Comparison of ENCODE assay signal across 9 cellular contexts in the genomic region with DNA sequence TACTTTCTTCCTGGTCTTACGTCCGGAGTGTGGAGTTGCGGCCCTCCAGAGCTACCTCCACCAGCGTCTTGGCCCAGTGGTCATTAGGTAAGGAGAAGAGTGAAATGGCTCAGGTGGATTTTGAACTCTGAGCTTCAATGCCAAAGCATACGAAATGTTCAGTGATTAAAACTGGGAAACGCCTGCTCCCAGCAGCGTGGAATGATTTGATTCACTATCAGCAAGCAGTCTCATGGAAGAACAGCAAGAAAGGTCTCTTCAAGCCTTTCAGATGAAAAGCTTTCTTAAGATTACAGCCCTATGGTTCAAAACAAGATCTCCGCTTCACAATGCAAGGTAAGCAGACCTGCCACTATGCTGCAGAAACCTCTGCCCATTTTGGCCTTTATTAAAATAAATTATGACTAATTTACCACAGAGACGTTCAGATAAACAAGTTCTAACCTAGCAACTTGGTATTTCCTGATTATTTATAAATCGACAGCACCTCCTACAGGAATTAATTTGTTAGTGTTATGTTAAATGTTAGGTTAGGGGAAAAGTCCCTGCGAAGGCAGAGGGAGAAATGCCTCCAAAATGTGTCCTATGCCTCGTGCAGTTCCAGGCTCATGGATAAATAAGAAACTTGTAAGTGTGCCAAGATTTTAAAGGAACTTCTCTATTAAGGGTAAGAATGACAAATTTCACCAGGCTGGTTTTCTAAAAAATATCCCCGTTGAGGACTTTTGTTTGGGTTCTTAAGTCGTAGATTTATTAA. TPM values are rescaled to one million over a fixed set of nuclear protein-coding genes. Genes with fewer than 3 reads are reported as not detected.
DNase-seq lines count a peak whose midpoint lies in the region; ATAC-seq and TF ChIP-seq lines count a peak whose summit lies in the region.
"Had no signal": no experiment of that assay in that cellular context is flagged by ENCODE, and none has a peak within 500 bp of the region (broad histone marks: within the 10 kb centered on the region; RNA-seq: fewer than 3 reads in every experiment).

No MANE protein-coding gene starts in this region.

- peak; percentile 74 for TF ChIP-seq CTCF in RWPE2 (IDR thresholded peaks at IDR 0.05; ENCODE audit: poor library complexity, severe bottlenecking)

- H3K27me3 Mint-ChIP-seq in activated CD4-positive, alpha-beta memory T cell treated with anti-CD3 and anti-CD28 coated beads for 36 hours = peaks cover 41% of the 10 kb centered on the region

- peak; percentile 49; the same call in 2 of the 3 replicates for ATAC-seq in RWPE2 (ENCODE audit: low read depth)
- no peak for ATAC-seq in HG03097 (IDR thresholded peaks at IDR 0.05; ENCODE audit: low FRiP score, unreplicated experiment)
- ATAC-seq in HG02884 (IDR thresholded peaks at IDR 0.05; ENCODE audit: unreplicated experiment) = no peak

- no peaks in the 10 kb centered on the region for H3K9me3 Mint-ChIP-seq in activated CD4-positive, alpha-beta memory T cell treated with anti-CD3 and anti-CD28 coated beads for 36 hours

- intact Hi-C loops in activated CD4-positive, alpha-beta memory T cell treated with anti-CD3 and anti-CD28 coated beads for 36 hours (cut with micrococcal nuclease) = loop anchor here (2.0 to 10.0 kb wide), 9 partner anchors 14 to 1318 kb away; partner anchors contain the start of gene OLA1

- DNase-seq in COR-L47 (lab: John Stamatoyannopoulos, UW) = peak; percentile 40
- DNase-seq in RWPE2 (ENCODE audit: low spot score) = no peak
- no peak for DNase-seq in mesenteric fat pad (ENCODE audit: low spot score)
- DNase-seq in activated CD4-positive, alpha-beta memory T cell treated with anti-CD3 and anti-CD28 coated beads for 36 hours = no peak

- H3K4me1 ChIP-seq in HUES6 (ENCODE audit: control insufficient read depth, insufficient read depth, low read length) (peaks cover 41% of the 10 kb centered on the region), RWPE2 (ENCODE audit: insufficient read depth, poor library complexity, severe bottlenecking) (peaks cover 7% of the 10 kb centered on the region), iPS-20b (ENCODE audit: insufficient read depth, low read length) (peaks cover 16% of the 10 kb centered on the region; the same call in 1 of the 2 replicates)

- POLR2A ChIA-PET in activated CD4-positive, alpha-beta memory T cell treated with anti-CD3 and anti-CD28 coated beads for 36 hours (lab: Charles Lee) = interaction anchor here (1.4 kb wide), 1 partner anchor 11 kb away, joined by 3 read pairs; no protein-coding TSS in a partner anchor

- H3K36me3 ChIP-seq in HUES6 (ENCODE audit: control insufficient read depth, insufficient read depth, low read length) (peaks cover 4% of the 10 kb centered on the region; the same call in 1 of the 2 replicates), RWPE2 (ENCODE audit: low read depth) (peaks cover 11% of the 10 kb centered on the region), iPS-20b (ENCODE audit: insufficient read depth, low read depth, low read length) (peaks cover 10% of the 10 kb centered on the region; the same call in 1 of the 2 replicates)

- no peak overlapping the region for H3K4me3 Mint-ChIP-seq in activated CD4-positive, alpha-beta memory T cell treated with anti-CD3 and anti-CD28 coated beads for 36 hours

- peaks cover 30% of the 10 kb centered on the region for H3K4me1 Mint-ChIP-seq in activated CD4-positive, alpha-beta memory T cell treated with anti-CD3 and anti-CD28 coated beads for 36 hours (ENCODE audit: low read depth)

- H3K27ac Mint-ChIP-seq in activated CD4-positive, alpha-beta memory T cell treated with anti-CD3 and anti-CD28 coated beads for 36 hours = no peak overlapping the region

- CTCF ChIA-PET in activated CD4-positive, alpha-beta memory T cell treated with anti-CD3 and anti-CD28 coated beads for 36 hours (lab: Charles Lee) = interaction anchor here (0.7 to 2.1 kb wide), 8 partner anchors 8 to 1317 kb away, joined by 3 to 11 read pairs (median 4); no protein-coding TSS in a partner anchor

- H3K9ac ChIP-seq in HUES6 (ENCODE audit: low read length) = no peak overlapping the region
- H3K9ac ChIP-seq in iPS-20b (ENCODE audit: low read depth, low read length) = no peak overlapping the region

- H3K36me3 Mint-ChIP-seq in activated CD4-positive, alpha-beta memory T cell treated with anti-CD3 and anti-CD28 coated beads for 36 hours = peaks cover 10% of the 10 kb centered on the region

- H3K27ac ChIP-seq in HUES6 (ENCODE audit: low read depth, low read length) (no peak overlapping the region), RWPE2 (ENCODE audit: poor library complexity, severe bottlenecking) (no peak overlapping the region), iPS-20b (ENCODE audit: low read length) (no peak overlapping the region)

- H3K9me3 ChIP-seq in HUES6 (ENCODE audit: control insufficient read depth, insufficient read depth, low read depth, low read length) (no peaks in the 10 kb centered on the region), RWPE2 (ENCODE audit: severe bottlenecking) (no peaks in the 10 kb centered on the region), iPS-20b (ENCODE audit: insufficient read depth, low read depth, low read length) (no peaks in the 10 kb centered on the region)

- H3K4me3 ChIP-seq in HUES6 (ENCODE audit: low read depth, low read length) = peak overlapping the region; percentile 67
- no peak overlapping the region for H3K4me3 ChIP-seq in RWPE2 (ENCODE audit: severe bottlenecking)
- H3K4me3 ChIP-seq in iPS-20b (ENCODE audit: low read length) = peak overlapping the region; percentile 62; the same call in 1 of the 2 replicates

- H3K27me3 ChIP-seq in HUES6 (ENCODE audit: control insufficient read depth, insufficient read depth, low read length) (peaks cover 63% of the 10 kb centered on the region), RWPE2 (ENCODE audit: insufficient read depth, poor library complexity, severe bottlenecking) (peaks cover 44% of the 10 kb centered on the region), iPS-20b (ENCODE audit: insufficient read depth, low read length) (peaks cover 63% of the 10 kb centered on the region)

RNA-seq across cellular contexts. Expression of gene SP9, which starts 10.1 kb away (rescaled TPM):
- total RNA-seq in mesenteric fat pad = not detected
- total RNA-seq in activated CD4-positive, alpha-beta memory T cell treated with anti-CD3 and anti-CD28 coated beads for 36 hours = not detected
- total RNA-seq: kidney epithelial cell had no signal

RNA-seq across cellular contexts. Expression of gene SCRN3, which starts 50.6 kb away (rescaled TPM):
- total RNA-seq in mesenteric fat pad = 19.8 TPM
- total RNA-seq in activated CD4-positive, alpha-beta memory T cell treated with anti-CD3 and anti-CD28 coated beads for 36 hours = 10 to 100 TPM; 12.4 to 12.9 TPM
